21 cellular contexts compared by ENCODE assay signal in genomic region chr4:14910411-14910810, GRCh38.
A peak's percentile ranks its signal among the peaks of the same experiment; 100 is the strongest.
DNase-seq lines count a peak whose midpoint lies in the region; ATAC-seq and TF ChIP-seq lines count a peak whose summit lies in the region.
"Had no signal": no experiment of that assay in that cellular context is flagged by ENCODE, and none has a peak within 500 bp of the region (broad histone marks: within the 10 kb centered on the region; RNA-seq: fewer than 3 reads in every experiment).

No MANE protein-coding gene starts in this region.

- H3K27me3 ChIP-seq in right atrium auricular region (no peaks in the 10 kb centered on the region), left lung (no peaks in the 10 kb centered on the region)
- H3K27me3 ChIP-seq: BLaER1, SJSA1 had no signal

- H3K9me3 ChIP-seq in right atrium auricular region (no peaks in the 10 kb centered on the region), left lung (no peaks in the 10 kb centered on the region)
- H3K9me3 ChIP-seq: A549, BLaER1, SJSA1 had no signal

- DNase-seq in Right ventricle myocardium superior: no peak
- DNase-seq in right atrium auricular region (ENCODE audit: low spot score): no peak
- peak; percentile 20 for DNase-seq in choroid plexus epithelial cell (ENCODE audit: low read depth)
- no peak for DNase-seq in left lung
- DNase-seq in NCI-H2029 (lab: John Stamatoyannopoulos, UW): no peak
- DNase-seq: CD8-positive, alpha-beta T cell; DMS53; EL; GOT3; NCI-H187; NCI-H2227 treated with DMSO at 0.1 percent for 48 hours; NCI-H524; NCI-H82; PC-9 had no signal

- H3K27ac ChIP-seq in right atrium auricular region (no peak overlapping the region), left lung (peak overlapping the region in 1 of 2 donors; percentile 23)
- H3K27ac ChIP-seq: BLaER1, PC-9, SJSA1 had no signal

- H3K4me3 ChIP-seq in right atrium auricular region (no peak overlapping the region), choroid plexus epithelial cell (ENCODE audit: low read depth, low read length) (no peak overlapping the region), left lung (no peak overlapping the region)
- H3K4me3 ChIP-seq: A549, BLaER1, GM12878, PC-9, SJSA1 had no signal

- intact Hi-C loops in Right ventricle myocardium superior (cut with DNase I): no loop called here
- intact Hi-C loops in left lung (cut with DNase I): no loop called here

- TF ChIP-seq CTCF in right atrium auricular region (IDR thresholded peaks at IDR 0.05) (no peak), choroid plexus epithelial cell (conservative IDR thresholded peaks at IDR 0.05; ENCODE audit: low read depth, low read length) (no peak), left lung (IDR thresholded peaks at IDR 0.05) (no peak)

- H3K4me1 ChIP-seq in right atrium auricular region (peaks cover 0 to 6% of the 10 kb centered on the region in 2 donors), left lung (no peaks in the 10 kb centered on the region)
- H3K4me1 ChIP-seq: SJSA1 had no signal

- H3K36me3 ChIP-seq in right atrium auricular region (no peaks in the 10 kb centered on the region), left lung (no peaks in the 10 kb centered on the region)
- H3K36me3 ChIP-seq: BLaER1, SJSA1 had no signal

- ATAC-seq in Right ventricle myocardium superior (ENCODE audit: poor library complexity) (peak; percentile 86), left lung (peak; percentile 87), GM19452 (IDR thresholded peaks at IDR 0.05; ENCODE audit: unreplicated experiment) (no peak), GM18861 (IDR thresholded peaks at IDR 0.05; ENCODE audit: unreplicated experiment) (no peak)
- ATAC-seq: A549; CD8-positive, alpha-beta T cell; GM12878; HCT116 had no signal

Comparison
In these comparisons a context has a peak if more than half of its experiments do, and no peak if none do; other contexts are left out.
1. ATAC-seq: peak in Right ventricle myocardium superior (single experiment) and left lung (single experiment); none in GM19452 (single experiment) and GM18861 (single experiment).